ENCODE assay signal across 8 cellular contexts in genomic region chr22:46737976-46738641, GRCh38. TPM values are rescaled to one million over a fixed set of nuclear protein-coding genes. Genes with fewer than 3 reads are reported as not detected.
DNase-seq lines count a peak whose midpoint lies in the region; ATAC-seq and TF ChIP-seq lines count a peak whose summit lies in the region.

CERK (minus strand) TSS chr22:46738252; CDS start chr22:46738148, 104 bp downstream.

- peaks cover 42% of the 10 kb centered on the region for H3K79me2 ChIP-seq in DOHH2 (ENCODE audit: control insufficient read depth, low read length)

- DNase-seq in HCEC 1CT (peak; percentile 42), NCI-H82 (lab: John Stamatoyannopoulos, UW) (peak; percentile 85), endodermal cell (peak; percentile 85), memory B cell (ENCODE audit: low spot score in 2 of 2) (peak in 1 of 2 donors; percentile 50)
- peak in 2 of 3 experiments; percentile 42 to 43 for DNase-seq in activated CD8-positive, alpha-beta memory T cell treated with anti-CD3 and anti-CD28 coated beads for 48 hours (ENCODE audit: low read depth in 2 of 3, low spot score in 2 of 3)
- peak; percentile 54 for DNase-seq in stimulated activated CD8-positive, alpha-beta memory T cell treated with anti-CD3 and anti-CD28 coated beads, Interleukin-4, amount 100 ng/mL, for 24 hours (ENCODE audit: low read depth)

- TF ChIP-seq CTCF in DOHH2 (IDR thresholded peaks at IDR 0.05; ENCODE audit: low read depth, low read length, poor library complexity, severe bottlenecking) (no peak), endodermal cell (conservative IDR thresholded peaks at IDR 0.05) (no peak)

- peaks cover 3% of the 10 kb centered on the region; the same call in 1 of the 2 replicates for H3F3A ChIP-seq in DOHH2 (ENCODE audit: control insufficient read depth, insufficient read depth)

- WGBS in endodermal cell (ENCODE audit: insufficient coverage in 1 of 2, insufficient read length in 1 of 2), 2 experiments = 0 to 1% methylated on average over 17 to 80 of the region's 99 CpGs

- H3K36me3 Mint-ChIP-seq in endodermal cell (ENCODE audit: low read depth) (peaks cover 2% of the 10 kb centered on the region), memory B cell (no peaks in the 10 kb centered on the region)

- H3K4me3 Mint-ChIP-seq in endodermal cell (peak within 1 kb of the TSS; percentile 81), memory B cell (peak within 1 kb of the TSS; percentile 89)

- peaks cover 15% of the 10 kb centered on the region for H3K4me1 Mint-ChIP-seq in endodermal cell
- peaks cover 21% of the 10 kb centered on the region for H3K4me1 Mint-ChIP-seq in memory B cell

- ATAC-seq in memory B cell (ENCODE audit: low read depth) = peak; percentile 37
- no peak for ATAC-seq in HG03457 (IDR thresholded peaks at IDR 0.05; ENCODE audit: unreplicated experiment)

- 0 out of 2 replicates have a peak, but pooled peaks cover 2% of the 10 kb centered on the region for H3K27me3 ChIP-seq in DOHH2 (ENCODE audit: control insufficient read depth, low read length)
- H3K27me3 ChIP-seq in endodermal cell (ENCODE audit: control insufficient read depth, insufficient read depth, low read length, poor library complexity, severe bottlenecking) = no peaks in the 10 kb centered on the region

- H4K20me1 ChIP-seq in DOHH2 (ENCODE audit: control insufficient read depth, insufficient read depth, low read depth, low read length) = peaks cover 7% of the 10 kb centered on the region; the same call in 1 of the 2 replicates

- H3K9ac ChIP-seq in endodermal cell (ENCODE audit: extremely low read depth, low read length, poor library complexity, severe bottlenecking) = peak within 1 kb of the TSS; percentile 60

- H3K27ac Mint-ChIP-seq in endodermal cell (peak within 1 kb of the TSS; percentile 69), memory B cell (peak within 1 kb of the TSS; percentile 6)

- H3K36me3 ChIP-seq in DOHH2 (ENCODE audit: control insufficient read depth, low read length) = peaks cover 6% of the 10 kb centered on the region; the same call in 1 of the 2 replicates
- no peaks in the 10 kb centered on the region for H3K36me3 ChIP-seq in endodermal cell (ENCODE audit: control insufficient read depth, insufficient read depth, low read length)

- no peaks in the 10 kb centered on the region for H3K9me2 ChIP-seq in DOHH2 (replicated peaks; ENCODE audit: control insufficient read depth, low read length)

- H3K4me3 ChIP-seq in DOHH2 (ENCODE audit: low read length) = peak within 1 kb of the TSS; percentile 90
- H3K4me3 ChIP-seq in endodermal cell (ENCODE audit: low read length) = peak within 1 kb of the TSS; percentile 95

- H3K27ac ChIP-seq in DOHH2 (ENCODE audit: low read depth, low read length) (peak within 1 kb of the TSS; percentile 60), endodermal cell (ENCODE audit: low read depth, low read length) (peak within 1 kb of the TSS; percentile 53)

- no peaks in the 10 kb centered on the region; the same call in 1 of the 2 replicates for H3K9me3 ChIP-seq in DOHH2 (ENCODE audit: control insufficient read depth, insufficient read depth, low read length)
- H3K9me3 ChIP-seq in endodermal cell (ENCODE audit: control insufficient read depth, low read length) = no peaks in the 10 kb centered on the region

- H3K9me3 Mint-ChIP-seq in endodermal cell (peaks cover 5% of the 10 kb centered on the region), memory B cell (no peaks in the 10 kb centered on the region)

- H3K27me3 Mint-ChIP-seq in endodermal cell (ENCODE audit: insufficient read depth) (peaks cover 1% of the 10 kb centered on the region), memory B cell (no peaks in the 10 kb centered on the region)

- peaks cover 44% of the 10 kb centered on the region for H3K4me1 ChIP-seq in DOHH2 (ENCODE audit: control insufficient read depth, low read length)
- peaks cover 6% of the 10 kb centered on the region for H3K4me1 ChIP-seq in endodermal cell (ENCODE audit: control insufficient read depth, insufficient read depth, low read length)

- peak within 1 kb of the TSS; percentile 92 for H3K4me2 ChIP-seq in DOHH2 (ENCODE audit: low read length)

RNA-seq across cellular contexts. Expression of gene CERK, which starts in this region (rescaled TPM):
- 10 to 100 TPM; 54.9 to 57.6 TPM for total RNA-seq in endodermal cell
- polyA plus RNA-seq in endodermal cell (2013, experiment 1 of 2) = 63.5 TPM
- polyA plus RNA-seq in endodermal cell (2013, experiment 2 of 2) = 60.5 TPM
